Comparison of ENCODE assay signal across 32 cellular contexts in genomic region chr18:40387130-40387821, GRCh38.
"Had no signal": no experiment of that assay in that cellular context is flagged by ENCODE, and none has a peak within 500 bp of the region (broad histone marks: within the 10 kb centered on the region; RNA-seq: fewer than 3 reads in every experiment).

No MANE protein-coding gene starts in this region.

- H3K4me1 ChIP-seq: ascending aorta, breast epithelium, esophagus muscularis mucosa, gastrocnemius medialis, heart left ventricle had no signal

- H3K9me3 Mint-ChIP-seq: activated CD4-positive, alpha-beta T cell treated with anti-CD3 and anti-CD28 coated beads, Interleukin-2, amount 10 ng/mL, durations not matched to agents 24 days and 14 days; activated naive CD8-positive, alpha-beta T cell treated with anti-CD3 and anti-CD28 coated beads, Interleukin-2, amount 10 ng/mL, durations not matched to agents 7 days and 5 days; brain had no signal

- H3K36me3 Mint-ChIP-seq: activated CD4-positive, alpha-beta memory T cell treated with anti-CD3 and anti-CD28 coated beads for 36 hours; activated naive CD4-positive, alpha-beta T cell treated with anti-CD3 and anti-CD28 coated beads, Interleukin-2, amount 10 ng/mL, durations not matched to agents 7 days and 5 days; activated naive CD4-positive, alpha-beta T cell treated with anti-CD3 and anti-CD28 coated beads, Interleukin-2, amount 50 U/mL, for 72 hours; activated naive CD8-positive, alpha-beta T cell treated with anti-CD3 and anti-CD28 coated beads, Interleukin-2, amount 10 ng/mL, durations not matched to agents 7 days and 5 days; brain had no signal

- H3K27ac ChIP-seq: ascending aorta, breast epithelium, cardiac muscle cell, esophagus muscularis mucosa, foreskin keratinocyte, gastrocnemius medialis, heart left ventricle had no signal

- H3K27me3 Mint-ChIP-seq: activated CD4-positive, alpha-beta memory T cell treated with anti-CD3 and anti-CD28 coated beads for 36 hours; activated CD4-positive, alpha-beta T cell treated with anti-CD3 and anti-CD28 coated beads for 36 hours; activated CD4-positive, alpha-beta T cell treated with anti-CD3 and anti-CD28 coated beads, Interleukin-2, amount 10 ng/mL, durations not matched to agents 24 days and 14 days; activated naive CD4-positive, alpha-beta T cell treated with anti-CD3 and anti-CD28 coated beads, Interleukin-2, amount 10 ng/mL, durations not matched to agents 7 days and 5 days; activated naive CD8-positive, alpha-beta T cell treated with anti-CD3 and anti-CD28 coated beads, Interleukin-2, amount 10 ng/mL, durations not matched to agents 7 days and 5 days; activated T-cell treated with anti-CD3 and anti-CD28 coated beads, Interleukin-2, amount 50 U/mL, for 24 hours; brain; effector memory CD8-positive, alpha-beta T cell had no signal

- H3K27ac Mint-ChIP-seq: activated CD4-positive, alpha-beta memory T cell treated with anti-CD3 and anti-CD28 coated beads for 36 hours; activated CD4-positive, alpha-beta T cell treated with anti-CD3 and anti-CD28 coated beads for 36 hours; activated CD4-positive, alpha-beta T cell treated with anti-CD3 and anti-CD28 coated beads, Interleukin-2, amount 10 ng/mL, durations not matched to agents 24 days and 14 days; activated CD8-positive, alpha-beta T cell treated with anti-CD3 and anti-CD28 coated beads, Interleukin-2, amount 10 ng/mL, durations not matched to agents 7 days and 5 days; activated naive CD4-positive, alpha-beta T cell treated with anti-CD3 and anti-CD28 coated beads, Interleukin-2, amount 10 ng/mL, durations not matched to agents 7 days and 5 days; activated naive CD4-positive, alpha-beta T cell treated with anti-CD3 and anti-CD28 coated beads, Interleukin-2, amount 50 U/mL, for 72 hours; activated naive CD8-positive, alpha-beta T cell treated with anti-CD3 and anti-CD28 coated beads, Interleukin-2, amount 10 ng/mL, durations not matched to agents 7 days and 5 days; activated T-cell treated with anti-CD3 and anti-CD28 coated beads, Interleukin-2, amount 50 U/mL, for 24 hours; activated T-cell treated with anti-CD3 and anti-CD28 coated beads, Interleukin-2, amount 50 U/mL, for 72 hours; brain; effector memory CD8-positive, alpha-beta T cell had no signal

- H3K4me3 ChIP-seq: ascending aorta, breast epithelium, cardiac muscle cell, esophagus muscularis mucosa, gastrocnemius medialis, heart left ventricle had no signal

- H3K4me3 Mint-ChIP-seq: activated CD4-positive, alpha-beta memory T cell treated with anti-CD3 and anti-CD28 coated beads for 36 hours; activated CD4-positive, alpha-beta T cell treated with anti-CD3 and anti-CD28 coated beads for 36 hours; activated CD4-positive, alpha-beta T cell treated with anti-CD3 and anti-CD28 coated beads, Interleukin-2, amount 10 ng/mL, durations not matched to agents 24 days and 14 days; activated CD8-positive, alpha-beta T cell treated with anti-CD3 and anti-CD28 coated beads, Interleukin-2, amount 10 ng/mL, durations not matched to agents 7 days and 5 days; activated naive CD4-positive, alpha-beta T cell treated with anti-CD3 and anti-CD28 coated beads, Interleukin-2, amount 10 ng/mL, durations not matched to agents 7 days and 5 days; activated naive CD8-positive, alpha-beta T cell treated with anti-CD3 and anti-CD28 coated beads, Interleukin-2, amount 10 ng/mL, durations not matched to agents 7 days and 5 days; activated T-cell treated with anti-CD3 and anti-CD28 coated beads, Interleukin-2, amount 50 U/mL, for 24 hours; activated T-cell treated with anti-CD3 and anti-CD28 coated beads, Interleukin-2, amount 50 U/mL, for 72 hours; brain; effector memory CD8-positive, alpha-beta T cell had no signal

- DNase-seq: activated CD4-positive, alpha-beta memory T cell treated with anti-CD3 and anti-CD28 coated beads for 36 hours; activated CD4-positive, alpha-beta T cell treated with anti-CD3 and anti-CD28 coated beads for 36 hours; activated CD4-positive, alpha-beta T cell treated with anti-CD3 and anti-CD28 coated beads, Interleukin-2, amount 10 ng/mL, durations not matched to agents 24 days and 14 days; activated CD4-positive, CD25-positive, alpha-beta regulatory T cell; activated CD4-positive, CD25-positive, alpha-beta regulatory T cell treated with anti-CD3 and anti-CD28 coated beads, Interleukin-2, amount 50 U/mL, for 72 hours; activated CD8-positive, alpha-beta memory T cell treated with anti-CD3 and anti-CD28 coated beads, Interleukin-2, amount 50 U/mL, for 48 hours; activated CD8-positive, alpha-beta T cell treated with anti-CD3 and anti-CD28 coated beads, Interleukin-2, amount 10 ng/mL, durations not matched to agents 7 days and 5 days; activated gamma-delta T cell; activated naive CD4-positive, alpha-beta T cell; activated naive CD4-positive, alpha-beta T cell treated with anti-CD3 and anti-CD28 coated beads, Interleukin-2, amount 10 ng/mL, durations not matched to agents 7 days and 5 days; activated naive CD8-positive, alpha-beta T cell treated with anti-CD3 and anti-CD28 coated beads, Interleukin-2, amount 10 ng/mL, durations not matched to agents 7 days and 5 days; activated T-cell treated with anti-CD3 and anti-CD28 coated beads for 4 hours; activated T-cell treated with anti-CD3 and anti-CD28 coated beads, Interleukin-2, amount 50 U/mL, for 24 hours; activated T-cell treated with anti-CD3 and anti-CD28 coated beads, Interleukin-2, amount 50 U/mL, for 72 hours; central memory CD4-positive, alpha-beta T cell; cerebellar nuclear complex; cortex of kidney; dermis blood vessel endothelial cell; effector CD4-positive, alpha-beta T cell; effector memory CD8-positive, alpha-beta T cell; erythroblast; foreskin keratinocyte; gastrocnemius medialis; glutamatergic neuron; heart left ventricle; T-helper 2 cell had no signal

- H3K27me3 ChIP-seq: ascending aorta, breast epithelium, cardiac muscle cell, esophagus muscularis mucosa, foreskin keratinocyte, gastrocnemius medialis, heart left ventricle had no signal

- ATAC-seq: activated CD4-positive, alpha-beta T cell treated with anti-CD3 and anti-CD28 coated beads for 36 hours; activated CD8-positive, alpha-beta T cell treated with anti-CD3 and anti-CD28 coated beads, Interleukin-2, amount 10 ng/mL, durations not matched to agents 7 days and 5 days; activated naive CD4-positive, alpha-beta T cell treated with anti-CD3 and anti-CD28 coated beads, Interleukin-2, amount 50 U/mL, for 72 hours; activated T-cell treated with anti-CD3 and anti-CD28 coated beads, Interleukin-2, amount 50 U/mL, for 72 hours; effector memory CD8-positive, alpha-beta T cell; foreskin keratinocyte; gastrocnemius medialis; heart left ventricle had no signal

- H3K4me1 Mint-ChIP-seq: activated CD4-positive, alpha-beta T cell treated with anti-CD3 and anti-CD28 coated beads for 36 hours; activated CD4-positive, alpha-beta T cell treated with anti-CD3 and anti-CD28 coated beads, Interleukin-2, amount 10 ng/mL, durations not matched to agents 24 days and 14 days; activated naive CD4-positive, alpha-beta T cell treated with anti-CD3 and anti-CD28 coated beads, Interleukin-2, amount 10 ng/mL, durations not matched to agents 7 days and 5 days; activated naive CD8-positive, alpha-beta T cell treated with anti-CD3 and anti-CD28 coated beads, Interleukin-2, amount 10 ng/mL, durations not matched to agents 7 days and 5 days; brain had no signal

- H3K9me3 ChIP-seq: ascending aorta, breast epithelium, esophagus muscularis mucosa, gastrocnemius medialis had no signal

- H3K36me3 ChIP-seq: ascending aorta, breast epithelium, cardiac muscle cell, esophagus muscularis mucosa, gastrocnemius medialis, heart left ventricle had no signal
